Comparison of ENCODE assay signal across 1 cellular context in genomic region chr7:26574476-26574875, GRCh38.
TF ChIP-seq lines count a peak whose summit lies in the region.

No MANE protein-coding gene starts in this region.

TF ChIP-seq in HEK293, 187 proteins besides CTCF, POLR2A, EP300 and RAD21 (continued from another document):
- peak; percentile 45; the same call in 1 of the 2 replicates for TF ChIP-seq ZNF639 (tag by site-specific recombination; IDR thresholded peaks at IDR 0.05)
- TF ChIP-seq SP7 (tag by site-specific recombination; IDR thresholded peaks at IDR 0.05) = peak; percentile 37; the same call in 1 of the 2 replicates
- peak; percentile 76 for TF ChIP-seq KLF10 (tag by site-specific recombination; IDR thresholded peaks at IDR 0.05)
- TF ChIP-seq ZNF776 (tag by site-specific recombination; IDR thresholded peaks at IDR 0.05; ENCODE audit: borderline replicate concordance) = no peak
- no peak for TF ChIP-seq ZNF660 (tag by site-specific recombination; IDR thresholded peaks at IDR 0.05)
- no peak for TF ChIP-seq ZNF391 (tag by site-specific recombination; IDR thresholded peaks at IDR 0.05; ENCODE audit: borderline replicate concordance, low read depth)
- TF ChIP-seq KLF8 (tag by site-specific recombination; IDR thresholded peaks at IDR 0.05) = 0 out of 2 replicates have a peak, but pooled peaks have one; percentile 29
- no peak for TF ChIP-seq ZNF37A (tag by site-specific recombination; IDR thresholded peaks at IDR 0.05)
- no peak for TF ChIP-seq ZNF24 (tag by site-specific recombination; IDR thresholded peaks at IDR 0.05)
- no peak for TF ChIP-seq AEBP2 (tag by site-specific recombination; IDR thresholded peaks at IDR 0.05; ENCODE audit: borderline replicate concordance)
- peak; percentile 66; the same call in 1 of the 2 replicates for TF ChIP-seq YY2 (tag by site-specific recombination; IDR thresholded peaks at IDR 0.05)
- TF ChIP-seq ZBTB21 (tag by site-specific recombination; IDR thresholded peaks at IDR 0.05) = peak; percentile 44; the same call in 1 of the 2 replicates
- TF ChIP-seq ZBTB1 (tag by site-specific recombination; IDR thresholded peaks at IDR 0.05) = no peak
TF ChIP-seq in HEK293: peak in this region for 10.
